Comparison of ENCODE assay signal across 8 cellular contexts in the genomic region with DNA sequence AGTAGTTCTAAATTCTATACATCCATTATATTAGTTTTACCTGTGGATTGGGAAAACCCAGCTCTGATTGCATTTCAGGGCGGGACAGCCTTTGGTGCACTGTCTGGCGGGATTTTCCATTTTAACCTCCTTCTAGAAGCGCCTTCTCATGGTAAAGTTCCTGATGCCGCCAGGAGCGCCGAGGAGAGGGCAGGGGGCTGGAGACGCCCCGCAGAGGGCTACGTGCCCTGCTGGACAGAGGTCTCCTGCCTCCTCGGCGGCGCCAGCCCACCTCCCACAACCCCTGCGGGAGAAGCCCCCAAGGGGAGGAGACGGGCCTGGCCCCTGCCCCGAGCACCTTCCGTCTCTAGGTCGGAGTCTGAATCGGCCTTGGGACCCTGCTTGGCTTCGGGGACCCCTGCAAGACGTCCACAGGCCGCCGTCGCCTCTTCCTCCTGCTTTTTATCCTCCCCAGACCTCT. TPM values are rescaled to one million over a fixed set of nuclear protein-coding genes. Genes with fewer than 3 reads are reported as not detected.
A peak's percentile ranks its signal among the peaks of the same experiment; 100 is the strongest.
DNase-seq lines count a peak whose midpoint lies in the region; ATAC-seq and TF ChIP-seq lines count a peak whose summit lies in the region.

No MANE protein-coding gene starts in this region.

- no peaks in the 10 kb centered on the region for H3K27me3 ChIP-seq in left ventricle myocardium inferior (ENCODE audit: low read depth)

- intact Hi-C loops in left ventricle myocardium inferior (cut with micrococcal nuclease) (no loop called here), Right ventricle myocardium superior (cut with DNase I) (no loop called here)
- intact Hi-C loops in activated T-helper 2 cell treated with anti-CD3 and anti-CD28 coated beads, Interferon-gamma antibody, Interleukin-2, Interleukin-4, amounts not matched to agents 10 μg/mL and 5 μg/mL and 100 μg/mL, durations not matched to agents 14 hours and 24 hours and 36 hours (cut with micrococcal nuclease): loop anchor here (1.0 kb wide), 2 partner anchors 11 to 155 kb away; partner anchors contain the start of genes PI4KA and THAP7

- H3K36me3 ChIP-seq in left ventricle myocardium inferior (no peaks in the 10 kb centered on the region), urinary bladder (ENCODE audit: insufficient read depth) (no peaks in the 10 kb centered on the region)

- 10% methylated on average over 23 of the region's 23 CpGs for WGBS in urinary bladder

- H3K4me3 ChIP-seq in left ventricle myocardium inferior (peak overlapping the region; percentile 71), urinary bladder (ENCODE audit: low read depth, low read length) (peak overlapping the region; percentile 6)

- in situ Hi-C loops in KBM-7 (cut with MboI; ENCODE audit: low pct_unique_long_range_greater_than_20kb, low sequenced_read_pairs): no loop called here

- ATAC-seq in Right ventricle myocardium superior (ENCODE audit: poor library complexity): no peak
- ATAC-seq in HG03280 (IDR thresholded peaks at IDR 0.05; ENCODE audit: unreplicated experiment): no peak

- peaks cover 3% of the 10 kb centered on the region for H3K27me3 Mint-ChIP-seq in activated T-helper 2 cell treated with anti-CD3 and anti-CD28 coated beads, Interferon-gamma antibody, Interleukin-2, Interleukin-4, amounts not matched to agents 10 μg/mL and 5 μg/mL and 100 μg/mL, durations not matched to agents 14 hours and 24 hours and 36 hours (ENCODE audit: low read depth)

- no peaks in the 10 kb centered on the region for H3K9me3 Mint-ChIP-seq in activated T-helper 2 cell treated with anti-CD3 and anti-CD28 coated beads, Interferon-gamma antibody, Interleukin-2, Interleukin-4, amounts not matched to agents 10 μg/mL and 5 μg/mL and 100 μg/mL, durations not matched to agents 14 hours and 24 hours and 36 hours

- no peak for TF ChIP-seq CTCF in left ventricle myocardium inferior (IDR thresholded peaks at IDR 0.05; ENCODE audit: borderline replicate concordance)

- no peaks in the 10 kb centered on the region for H3K36me3 Mint-ChIP-seq in activated T-helper 2 cell treated with anti-CD3 and anti-CD28 coated beads, Interferon-gamma antibody, Interleukin-2, Interleukin-4, amounts not matched to agents 10 μg/mL and 5 μg/mL and 100 μg/mL, durations not matched to agents 14 hours and 24 hours and 36 hours (ENCODE audit: low read depth)

- H3K27ac ChIP-seq in left ventricle myocardium inferior (replicated peaks) (peak overlapping the region; percentile 81), urinary bladder (ENCODE audit: low read depth) (no peak overlapping the region)

- DNase-seq in left ventricle myocardium inferior: no peak
- DNase-seq in Right ventricle myocardium superior: no peak
- no peak for DNase-seq in activated T-helper 2 cell treated with anti-CD3 and anti-CD28 coated beads, Interferon-gamma antibody, Interleukin-2, Interleukin-4, amounts not matched to agents 10 μg/mL and 5 μg/mL and 100 μg/mL, durations not matched to agents 14 hours and 24 hours and 36 hours (ENCODE audit: low spot score)
- DNase-seq in left kidney (ENCODE audit: low read depth, low spot score): peak; percentile 15
- DNase-seq in KBM-7: no peak
- no peak for DNase-seq in amniotic stem cell (lab: John Stamatoyannopoulos, UW)

- H3K4me1 Mint-ChIP-seq in activated T-helper 2 cell treated with anti-CD3 and anti-CD28 coated beads, Interferon-gamma antibody, Interleukin-2, Interleukin-4, amounts not matched to agents 10 μg/mL and 5 μg/mL and 100 μg/mL, durations not matched to agents 14 hours and 24 hours and 36 hours (ENCODE audit: low read depth): peaks cover 10% of the 10 kb centered on the region

- no peaks in the 10 kb centered on the region for H3K9me3 ChIP-seq in left ventricle myocardium inferior (replicated peaks)

- H3K4me1 ChIP-seq in left ventricle myocardium inferior (peaks cover 26% of the 10 kb centered on the region), urinary bladder (ENCODE audit: insufficient read depth) (no peaks in the 10 kb centered on the region)

- peak overlapping the region; percentile 53 for H3K27ac Mint-ChIP-seq in activated T-helper 2 cell treated with anti-CD3 and anti-CD28 coated beads, Interferon-gamma antibody, Interleukin-2, Interleukin-4, amounts not matched to agents 10 μg/mL and 5 μg/mL and 100 μg/mL, durations not matched to agents 14 hours and 24 hours and 36 hours

- H3K4me3 Mint-ChIP-seq in activated T-helper 2 cell treated with anti-CD3 and anti-CD28 coated beads, Interferon-gamma antibody, Interleukin-2, Interleukin-4, amounts not matched to agents 10 μg/mL and 5 μg/mL and 100 μg/mL, durations not matched to agents 14 hours and 24 hours and 36 hours (ENCODE audit: low read depth): peak overlapping the region; percentile 82

RNA-seq across cellular contexts. Expression of gene P2RX6, which starts 1.2 kb away (rescaled TPM):
- 3.5 TPM for total RNA-seq in left ventricle myocardium inferior
- 3.9 TPM for total RNA-seq in Right ventricle myocardium superior
- 0.07 TPM in 1 of 2 replicates, not detected in the other for total RNA-seq in activated T-helper 2 cell treated with anti-CD3 and anti-CD28 coated beads, Interferon-gamma antibody, Interleukin-2, Interleukin-4, amounts not matched to agents 10 μg/mL and 5 μg/mL and 100 μg/mL, durations not matched to agents 14 hours and 24 hours and 36 hours
- total RNA-seq in urinary bladder: 0.74 TPM
- polyA plus RNA-seq in urinary bladder: 0.96 TPM

RNA-seq across cellular contexts. Expression of gene THAP7, which starts 11.9 kb away (rescaled TPM):
- total RNA-seq in left ventricle myocardium inferior (17.8 TPM), Right ventricle myocardium superior (19.4 TPM), urinary bladder (17.3 TPM)
- total RNA-seq in activated T-helper 2 cell treated with anti-CD3 and anti-CD28 coated beads, Interferon-gamma antibody, Interleukin-2, Interleukin-4, amounts not matched to agents 10 μg/mL and 5 μg/mL and 100 μg/mL, durations not matched to agents 14 hours and 24 hours and 36 hours: 25.8 and 25.9 TPM in 2 replicates
- polyA plus RNA-seq in urinary bladder: 55.0 TPM

RNA-seq across cellular contexts. Expression of gene SLC7A4, which starts 18.6 kb away (rescaled TPM):
- total RNA-seq in left ventricle myocardium inferior: 0.25 TPM
- total RNA-seq in Right ventricle myocardium superior: 0.16 TPM
- 0.07 TPM in 1 of 2 replicates, not detected in the other for total RNA-seq in activated T-helper 2 cell treated with anti-CD3 and anti-CD28 coated beads, Interferon-gamma antibody, Interleukin-2, Interleukin-4, amounts not matched to agents 10 μg/mL and 5 μg/mL and 100 μg/mL, durations not matched to agents 14 hours and 24 hours and 36 hours
- 0.42 TPM for total RNA-seq in urinary bladder
- 1.2 TPM for polyA plus RNA-seq in urinary bladder

RNA-seq across cellular contexts. Expression of gene LZTR1, which starts 31.7 kb away (rescaled TPM):
- total RNA-seq in left ventricle myocardium inferior (18.1 TPM), Right ventricle myocardium superior (24.7 TPM), urinary bladder (42.8 TPM)
- 64.7 and 68.4 TPM in 2 replicates for total RNA-seq in activated T-helper 2 cell treated with anti-CD3 and anti-CD28 coated beads, Interferon-gamma antibody, Interleukin-2, Interleukin-4, amounts not matched to agents 10 μg/mL and 5 μg/mL and 100 μg/mL, durations not matched to agents 14 hours and 24 hours and 36 hours
- 48.1 TPM for polyA plus RNA-seq in urinary bladder

RNA-seq across cellular contexts. Expression of gene LRRC74B, which starts 32.0 kb away (rescaled TPM):
- not detected for total RNA-seq in left ventricle myocardium inferior
- total RNA-seq in Right ventricle myocardium superior: not detected
- 0.23 TPM in 1 of 2 replicates, not detected in the other for total RNA-seq in activated T-helper 2 cell treated with anti-CD3 and anti-CD28 coated beads, Interferon-gamma antibody, Interleukin-2, Interleukin-4, amounts not matched to agents 10 μg/mL and 5 μg/mL and 100 μg/mL, durations not matched to agents 14 hours and 24 hours and 36 hours
- total RNA-seq in urinary bladder: not detected
- not detected for polyA plus RNA-seq in urinary bladder
